ENCODE assay signal across 21 cellular contexts in the genomic region with DNA sequence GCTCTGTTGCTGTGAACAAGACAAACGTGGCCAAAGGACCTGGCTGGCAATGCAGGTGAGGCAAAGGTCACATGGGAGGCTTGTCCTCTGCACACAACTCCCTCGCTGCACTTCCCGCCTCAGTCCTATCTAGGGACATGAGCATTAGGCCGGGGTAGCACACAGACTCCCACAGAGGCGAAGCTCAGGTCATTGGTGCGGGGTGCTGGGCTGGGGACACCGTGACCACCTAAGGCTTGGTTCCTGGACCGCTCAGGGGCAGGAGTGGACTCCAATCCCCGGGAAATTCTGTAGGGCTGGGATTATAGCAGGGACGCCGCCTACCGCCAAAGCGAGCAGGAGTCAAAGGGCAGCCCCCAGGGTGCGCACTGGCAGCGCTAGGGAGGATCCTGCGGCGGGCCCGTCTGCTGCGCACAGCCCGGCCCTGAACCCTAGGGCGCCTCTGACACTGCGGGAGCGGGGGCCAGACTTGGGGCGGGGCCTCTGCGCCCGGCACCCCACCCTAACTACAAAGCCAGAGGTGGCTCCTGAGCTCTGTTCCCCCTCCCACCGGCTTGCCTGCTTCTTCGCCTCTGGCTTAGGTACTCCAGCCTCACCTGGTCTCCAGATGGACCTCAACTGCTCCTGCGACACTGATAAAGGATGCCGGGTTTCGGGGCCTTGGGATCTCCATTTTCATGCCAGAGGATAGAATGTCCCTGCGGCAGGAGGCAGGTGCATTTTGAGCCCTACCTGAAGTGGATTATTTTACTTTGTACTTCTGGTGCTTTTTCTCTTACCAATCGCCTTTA. TPM values are rescaled to one million over a fixed set of nuclear protein-coding genes. Genes with fewer than 3 reads are reported as not detected.
"Had no signal": no experiment of that assay in that cellular context is flagged by ENCODE, and none has a peak within 500 bp of the region (broad histone marks: within the 10 kb centered on the region; RNA-seq: fewer than 3 reads in every experiment).

No MANE protein-coding gene starts in this region.

- H3K27ac Mint-ChIP-seq: activated CD4-positive, alpha-beta memory T cell treated with anti-CD3 and anti-CD28 coated beads, Interleukin-2, amount 10 ng/mL, durations not matched to agents 7 days and 5 days; activated naive CD8-positive, alpha-beta T cell treated with anti-CD3 and anti-CD28 coated beads for 36 hours; activated T-cell treated with anti-CD3 and anti-CD28 coated beads, Interleukin-2, amount 50 U/mL, for 72 hours; naive thymus-derived CD8-positive, alpha-beta T cell had no signal

- H3K9me3 ChIP-seq: esophagus squamous epithelium, prostate gland, testis had no signal

- ATAC-seq: activated T-cell treated with anti-CD3 and anti-CD28 coated beads, Interleukin-2, amount 50 U/mL, for 72 hours; naive thymus-derived CD8-positive, alpha-beta T cell; sciatic nerve; stimulated activated naive CD8-positive, alpha-beta T cell treated with anti-CD3 and anti-CD28 coated beads, Interleukin-15, Interleukin-2, amounts not matched to agents 100 U/mL and 50 U/mL, for 24 hours had no signal

- H3K9me3 Mint-ChIP-seq: activated CD4-positive, alpha-beta memory T cell treated with anti-CD3 and anti-CD28 coated beads, Interleukin-2, amount 10 ng/mL, durations not matched to agents 7 days and 5 days; activated naive CD8-positive, alpha-beta T cell treated with anti-CD3 and anti-CD28 coated beads for 36 hours; activated T-cell treated with anti-CD3 and anti-CD28 coated beads, Interleukin-2, amount 50 U/mL, for 72 hours; naive thymus-derived CD8-positive, alpha-beta T cell had no signal

- H3K4me3 ChIP-seq: esophagus squamous epithelium, lung, prostate gland, testis had no signal

- H3K27me3 ChIP-seq: testis had no signal

- H3K36me3 ChIP-seq: esophagus squamous epithelium, prostate gland had no signal

- H3K4me3 Mint-ChIP-seq: activated CD4-positive, alpha-beta memory T cell treated with anti-CD3 and anti-CD28 coated beads, Interleukin-2, amount 10 ng/mL, durations not matched to agents 7 days and 5 days; activated naive CD8-positive, alpha-beta T cell treated with anti-CD3 and anti-CD28 coated beads for 36 hours; activated T-cell treated with anti-CD3 and anti-CD28 coated beads, Interleukin-2, amount 50 U/mL, for 72 hours; naive thymus-derived CD8-positive, alpha-beta T cell had no signal

- DNase-seq: activated CD4-positive, alpha-beta memory T cell treated with anti-CD3 and anti-CD28 coated beads, Interleukin-2, amount 10 ng/mL, durations not matched to agents 7 days and 5 days; activated CD8-positive, alpha-beta memory T cell treated with anti-CD3 and anti-CD28 coated beads, Interleukin-2, amount 50 U/mL, for 4 hours; activated gamma-delta T cell treated with Interleukin-2 at 50 U/mL for 16 hours; activated naive CD8-positive, alpha-beta T cell treated with anti-CD3 and anti-CD28 coated beads for 36 hours; activated T-cell treated with anti-CD3 and anti-CD28 coated beads, Interleukin-2, amount 50 U/mL, for 72 hours; anterior cingulate cortex; cerebellar nuclear complex; esophagus squamous epithelium; foreskin fibroblast; head of caudate nucleus; naive thymus-derived CD8-positive, alpha-beta T cell; occipital lobe; stimulated activated CD4-positive, alpha-beta T cell treated with anti-CD3 and anti-CD28 coated beads, Interleukin-2, amount 100 ng/mL, for 48 hours; stimulated activated naive CD8-positive, alpha-beta T cell treated with anti-CD3 and anti-CD28 coated beads, Interleukin-15, Interleukin-2, amounts not matched to agents 100 U/mL and 50 U/mL, for 24 hours; T-helper 9 cell; testis had no signal

- H3K36me3 Mint-ChIP-seq: activated naive CD8-positive, alpha-beta T cell treated with anti-CD3 and anti-CD28 coated beads for 36 hours; naive thymus-derived CD8-positive, alpha-beta T cell had no signal

RNA-seq across cellular contexts. Expression of gene MT1B, which starts 3.9 kb away (rescaled TPM):
- total RNA-seq: activated CD4-positive, alpha-beta memory T cell treated with anti-CD3 and anti-CD28 coated beads, Interleukin-2, amount 10 ng/mL, durations not matched to agents 7 days and 5 days; activated naive CD8-positive, alpha-beta T cell treated with anti-CD3 and anti-CD28 coated beads for 36 hours; activated T-cell treated with anti-CD3 and anti-CD28 coated beads, Interleukin-2, amount 50 U/mL, for 72 hours; dermis microvascular lymphatic vessel endothelial cell; esophagus squamous epithelium; lung; naive thymus-derived CD8-positive, alpha-beta T cell; occipital lobe; prostate gland; sciatic nerve; testis; urinary bladder had no signal

RNA-seq across cellular contexts. Expression of gene MT1A, which starts 9.4 kb away (rescaled TPM):
- total RNA-seq: activated CD4-positive, alpha-beta memory T cell treated with anti-CD3 and anti-CD28 coated beads, Interleukin-2, amount 10 ng/mL, durations not matched to agents 7 days and 5 days; activated naive CD8-positive, alpha-beta T cell treated with anti-CD3 and anti-CD28 coated beads for 36 hours; naive thymus-derived CD8-positive, alpha-beta T cell; occipital lobe; urinary bladder had no signal

RNA-seq across cellular contexts. Expression of gene MT1M, which starts 15.4 kb away (rescaled TPM):
- total RNA-seq: activated CD4-positive, alpha-beta memory T cell treated with anti-CD3 and anti-CD28 coated beads, Interleukin-2, amount 10 ng/mL, durations not matched to agents 7 days and 5 days; activated naive CD8-positive, alpha-beta T cell treated with anti-CD3 and anti-CD28 coated beads for 36 hours; naive thymus-derived CD8-positive, alpha-beta T cell had no signal

RNA-seq across cellular contexts. Expression of gene MT1G, which starts 20.0 kb away (rescaled TPM):
- total RNA-seq: dermis microvascular lymphatic vessel endothelial cell; naive thymus-derived CD8-positive, alpha-beta T cell; occipital lobe; urinary bladder had no signal
